9 cellular contexts compared by ENCODE assay signal in the genomic region with DNA sequence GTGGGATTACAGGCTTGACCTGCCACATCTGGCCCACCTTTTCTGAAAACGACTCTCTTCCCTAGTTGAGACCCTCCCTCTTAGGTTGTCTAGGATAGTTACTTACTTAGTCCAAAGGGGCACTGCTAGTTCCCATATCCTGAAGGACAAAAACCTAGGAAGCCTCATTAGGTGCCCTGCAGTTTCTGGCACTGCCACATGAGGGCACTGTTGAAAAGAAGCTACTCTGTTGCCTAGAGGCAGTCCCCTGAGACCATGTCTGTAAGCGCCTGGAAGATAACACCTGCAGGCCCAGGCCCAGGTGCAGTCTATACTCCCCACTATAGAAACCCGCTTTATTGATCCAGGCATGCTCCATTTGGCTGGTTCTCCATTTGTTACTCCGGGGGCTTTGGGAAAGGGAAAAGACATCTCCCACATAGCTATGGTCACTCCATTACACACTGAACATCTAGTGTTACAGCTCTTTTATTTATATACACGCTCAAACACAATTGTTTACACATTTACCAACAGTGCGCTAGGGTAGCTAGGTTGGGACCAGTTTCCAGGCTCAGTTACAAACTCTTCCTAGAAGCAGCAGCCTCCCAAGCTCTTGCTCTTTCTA.
A peak's percentile ranks its signal among the peaks of the same experiment; 100 is the strongest.
DNase-seq lines count a peak whose midpoint lies in the region; ATAC-seq, FAIRE-seq and TF ChIP-seq lines count a peak whose summit lies in the region.
"Had no signal": no experiment of that assay in that cellular context is flagged by ENCODE, and none has a peak within 500 bp of the region (broad histone marks: within the 10 kb centered on the region; RNA-seq: fewer than 3 reads in every experiment).

No MANE protein-coding gene starts in this region.

- no peak overlapping the region for H3K4me3 Mint-ChIP-seq in activated naive CD4-positive, alpha-beta T cell treated with anti-CD3 and anti-CD28 coated beads, Interleukin-2, amount 50 U/mL, for 24 hours
- no peak overlapping the region for H3K4me3 Mint-ChIP-seq in naive thymus-derived CD4-positive, alpha-beta T cell
- H3K4me3 Mint-ChIP-seq: central memory CD8-positive, alpha-beta T cell had no signal

- peak overlapping the region; percentile 18 for H3K27ac Mint-ChIP-seq in activated naive CD4-positive, alpha-beta T cell treated with anti-CD3 and anti-CD28 coated beads, Interleukin-2, amount 50 U/mL, for 24 hours
- H3K27ac Mint-ChIP-seq in naive thymus-derived CD4-positive, alpha-beta T cell: no peak overlapping the region

- H3K9me3 Mint-ChIP-seq in activated naive CD4-positive, alpha-beta T cell treated with anti-CD3 and anti-CD28 coated beads, Interleukin-2, amount 50 U/mL, for 24 hours: peaks cover 5% of the 10 kb centered on the region
- H3K9me3 Mint-ChIP-seq in naive thymus-derived CD4-positive, alpha-beta T cell: peaks cover 0 to 16% (median 7%) of the 10 kb centered on the region in 11 donors

- no peaks in the 10 kb centered on the region for H3K4me1 ChIP-seq in naive thymus-derived CD4-positive, alpha-beta T cell (ENCODE audit: control insufficient read depth in 2 of 2, insufficient read depth in 2 of 2, low read length in 2 of 2)

- no peak for DNase-seq in activated naive CD4-positive, alpha-beta T cell treated with Interleukin-2 at 50 U/mL for 16 hours
- DNase-seq in NCI-H345 treated with DMSO at 0.1 percent for 48 hours (lab: John Stamatoyannopoulos, UW; ENCODE audit: unreplicated experiment) (peak; percentile 89), bronchial epithelial cell (ENCODE audit: low read depth) (peak; percentile 51), NCI-H446 treated with DMSO at 0.1 percent for 48 hours (lab: John Stamatoyannopoulos, UW) (no peak), inferior parietal cortex (ENCODE audit: extremely low spot score) (no peak)
- DNase-seq in naive thymus-derived CD4-positive, alpha-beta T cell: no peak

- H3K4me1 Mint-ChIP-seq in activated naive CD4-positive, alpha-beta T cell treated with anti-CD3 and anti-CD28 coated beads, Interleukin-2, amount 50 U/mL, for 24 hours: no peaks in the 10 kb centered on the region
- H3K4me1 Mint-ChIP-seq in naive thymus-derived CD4-positive, alpha-beta T cell: no peaks in the 10 kb centered on the region

- H3K27me3 ChIP-seq in bronchial epithelial cell (ENCODE audit: control insufficient read depth, insufficient read depth, low read length): no peaks in the 10 kb centered on the region
- no peaks in the 10 kb centered on the region for H3K27me3 ChIP-seq in naive thymus-derived CD4-positive, alpha-beta T cell (ENCODE audit: control insufficient read depth in 2 of 2, insufficient read depth in 2 of 2, low read length in 2 of 2)

- TF ChIP-seq CTCF in bronchial epithelial cell (IDR thresholded peaks at IDR 0.05; ENCODE audit: insufficient read depth, low read length, severe bottlenecking): peak; percentile 87

- FAIRE-seq in bronchial epithelial cell (lab: Jason Lieb, UNC): no peak

- H3K36me3 Mint-ChIP-seq in activated naive CD4-positive, alpha-beta T cell treated with anti-CD3 and anti-CD28 coated beads, Interleukin-2, amount 50 U/mL, for 24 hours: no peaks in the 10 kb centered on the region
- peaks cover 0 to 19% (median 4%) of the 10 kb centered on the region in 5 donors for H3K36me3 Mint-ChIP-seq in naive thymus-derived CD4-positive, alpha-beta T cell

- intact Hi-C loops in naive thymus-derived CD4-positive, alpha-beta T cell (cut with micrococcal nuclease): loop anchor here (1.0 kb wide), 1 partner anchor 172 kb away; no protein-coding TSS in a partner anchor

- no peaks in the 10 kb centered on the region for H3K36me3 ChIP-seq in bronchial epithelial cell (ENCODE audit: control insufficient read depth, insufficient read depth, low read length)
- H3K36me3 ChIP-seq in naive thymus-derived CD4-positive, alpha-beta T cell (ENCODE audit: control insufficient read depth in 2 of 3, insufficient read depth in 3 of 3, low read length in 3 of 3): no peaks in the 10 kb centered on the region

- peak; percentile 44 for ATAC-seq in naive thymus-derived CD4-positive, alpha-beta T cell
- ATAC-seq in HG03045 (IDR thresholded peaks at IDR 0.05; ENCODE audit: unreplicated experiment): no peak

- peaks cover 4% of the 10 kb centered on the region for H3K27me3 Mint-ChIP-seq in activated naive CD4-positive, alpha-beta T cell treated with anti-CD3 and anti-CD28 coated beads, Interleukin-2, amount 50 U/mL, for 24 hours
- H3K27me3 Mint-ChIP-seq in naive thymus-derived CD4-positive, alpha-beta T cell: peaks cover 5 to 25% (median 10%) of the 10 kb centered on the region in 5 donors

- CTCF ChIA-PET in naive thymus-derived CD4-positive, alpha-beta T cell (lab: Charles Lee): interaction anchor here (0.6 to 0.7 kb wide), 2 partner anchors 30 to 363 kb away, joined by 3 read pairs; no protein-coding TSS in a partner anchor

- H3K9me3 ChIP-seq in naive thymus-derived CD4-positive, alpha-beta T cell (ENCODE audit: control insufficient read depth in 2 of 3, low read length in 3 of 3): peaks cover 0 to 10% (median 0%) of the 10 kb centered on the region in 3 experiments

- H3K27ac ChIP-seq in naive thymus-derived CD4-positive, alpha-beta T cell (ENCODE audit: low read depth, low read length): no peak overlapping the region

- POLR2A ChIA-PET in naive thymus-derived CD4-positive, alpha-beta T cell (lab: Charles Lee): no interaction called here

- no peak overlapping the region for H3K4me3 ChIP-seq in bronchial epithelial cell (ENCODE audit: low read depth, low read length)
- H3K4me3 ChIP-seq in naive thymus-derived CD4-positive, alpha-beta T cell (ENCODE audit: low read length): no peak overlapping the region

Comparison
In these comparisons a context has a peak if more than half of its experiments do, and no peak if none do; other contexts are left out.
1. DNase-seq: peak in NCI-H345 treated with DMSO at 0.1 percent for 48 hours (single experiment) and bronchial epithelial cell (single experiment); none in activated naive CD4-positive, alpha-beta T cell treated with Interleukin-2 at 50 U/mL for 16 hours (single experiment), naive thymus-derived CD4-positive, alpha-beta T cell (0 of 9), NCI-H446 treated with DMSO at 0.1 percent for 48 hours (single experiment) and inferior parietal cortex (single experiment).